18 cellular contexts compared by ENCODE assay signal in the genomic region with DNA sequence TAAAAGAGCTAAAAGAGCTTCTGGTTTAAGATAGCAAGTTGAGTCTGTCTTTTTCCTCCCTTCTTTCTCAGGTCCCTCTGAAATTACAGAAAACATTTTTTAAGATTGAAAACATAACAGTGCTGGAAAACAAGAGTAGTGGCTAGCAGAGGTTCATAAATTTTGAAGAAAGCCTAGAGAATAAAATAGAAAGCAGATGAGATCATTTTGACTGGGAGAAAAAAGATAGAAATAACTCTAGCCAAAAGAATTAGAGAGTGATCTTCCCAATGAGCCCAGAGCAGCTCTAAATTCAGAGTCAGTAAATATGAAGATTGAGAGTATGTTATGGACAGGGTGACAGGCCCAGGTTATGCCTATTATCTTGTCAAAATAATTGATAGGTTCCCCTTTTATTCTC. TPM values are rescaled to one million over a fixed set of nuclear protein-coding genes. Genes with fewer than 3 reads are reported as not detected.
DNase-seq lines count a peak whose midpoint lies in the region; ATAC-seq, FAIRE-seq and TF ChIP-seq lines count a peak whose summit lies in the region.
"Had no signal": no experiment of that assay in that cellular context is flagged by ENCODE, and none has a peak within 500 bp of the region (broad histone marks: within the 10 kb centered on the region; RNA-seq: fewer than 3 reads in every experiment).

No MANE protein-coding gene starts in this region.

- H3K27me3 ChIP-seq in muscle layer of colon (ENCODE audit: control insufficient read depth in 1 of 2, insufficient read depth in 2 of 2, low read length in 2 of 2): no peaks in the 10 kb centered on the region
- no peaks in the 10 kb centered on the region for H3K27me3 ChIP-seq in rectal smooth muscle tissue (ENCODE audit: control insufficient read depth, insufficient read depth, low read length)
- no peaks in the 10 kb centered on the region for H3K27me3 ChIP-seq in ovary
- H3K27me3 ChIP-seq: BE2C had no signal

- H3K9ac ChIP-seq in muscle layer of colon (ENCODE audit: low read length) (no peak overlapping the region), rectal smooth muscle tissue (ENCODE audit: low read length) (no peak overlapping the region)

- DNase-seq in AG08395 (ENCODE audit: low spot score): peak; percentile 5
- no peak for DNase-seq in ovary
- DNase-seq in mucosa of gallbladder (ENCODE audit: low spot score): no peak
- DNase-seq in coronary artery (ENCODE audit: low spot score): no peak
- DNase-seq: BE2C; CD8-positive, alpha-beta T cell; COR-L47; DND-41; GDM1; H7 had no signal

- intact Hi-C loops in ovary (cut with DNase I): no loop called here

- H3K9me3 ChIP-seq in muscle layer of colon (ENCODE audit: low read length): no peaks in the 10 kb centered on the region
- H3K9me3 ChIP-seq in ovary: no peaks in the 10 kb centered on the region
- H3K9me3 ChIP-seq: BE2C had no signal

- H3K27ac ChIP-seq in muscle layer of colon (ENCODE audit: low read depth, low read length): peak overlapping the region; percentile 56
- H3K27ac ChIP-seq in rectal smooth muscle tissue (ENCODE audit: low read depth, low read length): peak overlapping the region; percentile 63
- no peak overlapping the region for H3K27ac ChIP-seq in ovary
- H3K27ac ChIP-seq in coronary artery: no peak overlapping the region
- H3K27ac ChIP-seq: C4-2B had no signal

- peaks cover 12% of the 10 kb centered on the region for H3K4me1 ChIP-seq in muscle layer of colon (ENCODE audit: insufficient read depth, low read length)
- H3K4me1 ChIP-seq in rectal smooth muscle tissue (ENCODE audit: control insufficient read depth, insufficient read depth, low read length): peaks cover 3% of the 10 kb centered on the region
- H3K4me1 ChIP-seq in ovary (ENCODE audit: insufficient read depth): no peaks in the 10 kb centered on the region
- H3K4me1 ChIP-seq: BE2C had no signal

- no peak overlapping the region for H3K4me3 ChIP-seq in muscle layer of colon (ENCODE audit: low read depth in 1 of 2, low read length in 2 of 2)
- no peak overlapping the region for H3K4me3 ChIP-seq in rectal smooth muscle tissue (ENCODE audit: low read length)
- no peak overlapping the region for H3K4me3 ChIP-seq in ovary
- H3K4me3 ChIP-seq in coronary artery: no peak overlapping the region
- H3K4me3 ChIP-seq: GM23338 had no signal

- no peak for ATAC-seq in HG02798 (IDR thresholded peaks at IDR 0.05; ENCODE audit: poor library complexity, unreplicated experiment)
- ATAC-seq: CD8-positive, alpha-beta T cell; GM23338 had no signal

- no peak for TF ChIP-seq EP300 in ovary (IDR thresholded peaks at IDR 0.05)

- TF ChIP-seq CTCF in ovary (IDR thresholded peaks at IDR 0.05) (no peak), coronary artery (IDR thresholded peaks at IDR 0.05) (no peak)

- no peak for TF ChIP-seq POLR2A in ovary (IDR thresholded peaks at IDR 0.05)

- H3K36me3 ChIP-seq in muscle layer of colon (ENCODE audit: insufficient read depth, low read length): no peaks in the 10 kb centered on the region
- no peaks in the 10 kb centered on the region for H3K36me3 ChIP-seq in rectal smooth muscle tissue (ENCODE audit: control insufficient read depth, insufficient read depth, low read length)
- H3K36me3 ChIP-seq in ovary: no peaks in the 10 kb centered on the region
- H3K36me3 ChIP-seq: BE2C had no signal

- peak; percentile 8 for FAIRE-seq in endometrium (lab: Jason Lieb, UNC)
- FAIRE-seq: A204.1, GM12892 had no signal

RNA-seq across cellular contexts. Expression of gene ATP8B4, which starts 41.8 kb away (rescaled TPM):
- total RNA-seq in ovary: 10 to 100 TPM in 2 of 7 donors, 1 to 10 TPM in 5; 3.7 to 14.4 (median 6.4) TPM
- 10 to 100 TPM in 1 of 2 donors, 1 to 10 TPM in 1; 8.7 to 11.3 TPM for polyA plus RNA-seq in ovary
- 15.8 TPM for total RNA-seq in mucosa of gallbladder
- total RNA-seq: H7 had no signal
- polyA plus RNA-seq: GM23338 had no signal

Comparison
In these comparisons a context has a peak if more than half of its experiments do, and no peak if none do; other contexts are left out.
1. H3K27ac ChIP-seq: peak in muscle layer of colon (single experiment) and rectal smooth muscle tissue (single experiment); none in ovary (0 of 2) and coronary artery (0 of 2).